13 cellular contexts compared by ENCODE assay signal in the genomic region with DNA sequence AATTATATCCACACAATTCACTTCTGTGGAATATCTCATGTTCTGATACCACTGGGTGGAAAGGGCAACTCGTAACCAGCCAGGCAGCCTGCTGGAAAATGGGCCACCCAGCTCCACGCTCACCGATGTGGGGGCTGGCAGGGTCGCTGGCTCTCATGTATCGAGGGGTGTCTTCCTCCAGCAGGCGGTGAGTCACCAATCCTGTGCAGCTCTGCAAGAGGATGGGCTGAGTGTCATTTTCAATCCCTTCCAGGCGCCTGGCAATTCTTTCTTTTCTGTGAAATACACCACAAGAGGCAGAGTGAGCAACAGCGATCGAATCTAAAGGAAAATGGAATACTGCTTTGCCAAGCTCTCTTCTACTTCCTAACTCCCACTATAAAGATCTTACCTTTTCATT.
DNase-seq lines count a peak whose midpoint lies in the region; ATAC-seq and TF ChIP-seq lines count a peak whose summit lies in the region.
"Had no signal": no experiment of that assay in that cellular context is flagged by ENCODE, and none has a peak within 500 bp of the region (broad histone marks: within the 10 kb centered on the region; RNA-seq: fewer than 3 reads in every experiment).

No MANE protein-coding gene starts in this region.

- H3K27me3 ChIP-seq in SJSA1 (replicated peaks) (no peaks in the 10 kb centered on the region), upper lobe of right lung (no peaks in the 10 kb centered on the region)

- H3K27ac ChIP-seq in SJSA1 (peak overlapping the region; percentile 81), upper lobe of right lung (peak overlapping the region; percentile 7)

- peaks cover 30% of the 10 kb centered on the region for H3K4me1 ChIP-seq in SJSA1 (replicated peaks)
- H3K4me1 ChIP-seq in upper lobe of right lung, result peaks cover 9% of the 10 kb centered on the region

- no peak for DNase-seq in activated T-cell treated with anti-CD3 and anti-CD28 coated beads, Interleukin-2, amount 50 U/mL, for 72 hours
- no peak for DNase-seq in activated T-cell treated with anti-CD3 and anti-CD28 coated beads, Interleukin-2, amount 50 U/mL, for 24 hours
- peak; percentile 62 to 77 for DNase-seq in SJSA1 (ENCODE audit: low read depth in 1 of 2, low spot score in 2 of 2)
- peak; percentile 21 for DNase-seq in fibroblast of villous mesenchyme (ENCODE audit: low read depth)
- no peak for DNase-seq in upper lobe of right lung
- DNase-seq in activated T-cell treated with anti-CD3 and anti-CD28 coated beads for 4 hours, result no peak
- DNase-seq: activated CD4-positive, alpha-beta T cell treated with anti-CD3 and anti-CD28 coated beads for 48 hours; activated naive CD8-positive, alpha-beta T cell treated with anti-CD3 and anti-CD28 coated beads, Interleukin-2, amount 50 U/mL, for 24 hours; NCI-H1694 treated with DMSO at 0.1 percent for 48 hours; RPMI8226; stimulated activated CD4-positive, alpha-beta T cell treated with anti-CD3 and anti-CD28 coated beads, Interleukin-1b, Interleukin-23, amount 100 ng/mL, for 48 hours had no signal

- no peaks in the 10 kb centered on the region for H3K9me3 ChIP-seq in SJSA1 (replicated peaks)
- H3K9me3 ChIP-seq in upper lobe of right lung, result no peaks in the 10 kb centered on the region

- H3K4me3 Mint-ChIP-seq in activated T-cell treated with anti-CD3 and anti-CD28 coated beads, Interleukin-2, amount 50 U/mL, for 72 hours, result no peak overlapping the region
- H3K4me3 Mint-ChIP-seq in activated T-cell treated with anti-CD3 and anti-CD28 coated beads, Interleukin-2, amount 50 U/mL, for 24 hours, result no peak overlapping the region
- H3K4me3 Mint-ChIP-seq: activated naive CD8-positive, alpha-beta T cell treated with anti-CD3 and anti-CD28 coated beads, Interleukin-2, amount 50 U/mL, for 24 hours had no signal

- intact Hi-C loops in upper lobe of right lung (cut with DNase I), result no loop called here

- H3K27ac Mint-ChIP-seq in activated T-cell treated with anti-CD3 and anti-CD28 coated beads, Interleukin-2, amount 50 U/mL, for 72 hours, result peak overlapping the region; percentile 32
- H3K27ac Mint-ChIP-seq in activated T-cell treated with anti-CD3 and anti-CD28 coated beads, Interleukin-2, amount 50 U/mL, for 24 hours, result no peak overlapping the region
- H3K27ac Mint-ChIP-seq: activated naive CD8-positive, alpha-beta T cell treated with anti-CD3 and anti-CD28 coated beads, Interleukin-2, amount 50 U/mL, for 24 hours had no signal

- no peaks in the 10 kb centered on the region for H3K4me1 Mint-ChIP-seq in activated T-cell treated with anti-CD3 and anti-CD28 coated beads, Interleukin-2, amount 50 U/mL, for 72 hours (ENCODE audit: low read depth)
- peaks cover 10% of the 10 kb centered on the region for H3K4me1 Mint-ChIP-seq in activated T-cell treated with anti-CD3 and anti-CD28 coated beads, Interleukin-2, amount 50 U/mL, for 24 hours (ENCODE audit: low read depth)

- ATAC-seq in activated T-cell treated with anti-CD3 and anti-CD28 coated beads, Interleukin-2, amount 50 U/mL, for 72 hours (replicated peaks in 1 of 2), result no peak
- ATAC-seq in upper lobe of right lung (peak; percentile 48), HG03571 (IDR thresholded peaks at IDR 0.05; ENCODE audit: unreplicated experiment) (no peak), HG03175 (IDR thresholded peaks at IDR 0.05; ENCODE audit: unreplicated experiment) (no peak)
- ATAC-seq: activated naive CD8-positive, alpha-beta T cell treated with anti-CD3 and anti-CD28 coated beads, Interleukin-2, amount 50 U/mL, for 24 hours had no signal

- TF ChIP-seq CTCF in fibroblast of villous mesenchyme (IDR thresholded peaks at IDR 0.05; ENCODE audit: insufficient read depth, low read depth, low read length) (peak; percentile 8), upper lobe of right lung (IDR thresholded peaks at IDR 0.05) (no peak)

- H3K9me3 Mint-ChIP-seq in activated T-cell treated with anti-CD3 and anti-CD28 coated beads, Interleukin-2, amount 50 U/mL, for 72 hours, result no peaks in the 10 kb centered on the region
- H3K9me3 Mint-ChIP-seq in activated T-cell treated with anti-CD3 and anti-CD28 coated beads, Interleukin-2, amount 50 U/mL, for 24 hours, result no peaks in the 10 kb centered on the region
- H3K9me3 Mint-ChIP-seq: activated naive CD8-positive, alpha-beta T cell treated with anti-CD3 and anti-CD28 coated beads, Interleukin-2, amount 50 U/mL, for 24 hours had no signal

- H3K4me3 ChIP-seq in SJSA1, result no peak overlapping the region
- no peak overlapping the region for H3K4me3 ChIP-seq in fibroblast of villous mesenchyme (ENCODE audit: low read depth, low read length)
- no peak overlapping the region for H3K4me3 ChIP-seq in upper lobe of right lung

- H3K36me3 ChIP-seq in SJSA1 (peaks cover 9% of the 10 kb centered on the region), upper lobe of right lung (peaks cover 34% of the 10 kb centered on the region)

- H3K27me3 Mint-ChIP-seq in activated T-cell treated with anti-CD3 and anti-CD28 coated beads, Interleukin-2, amount 50 U/mL, for 72 hours (ENCODE audit: low read depth), result no peaks in the 10 kb centered on the region
- no peaks in the 10 kb centered on the region for H3K27me3 Mint-ChIP-seq in activated T-cell treated with anti-CD3 and anti-CD28 coated beads, Interleukin-2, amount 50 U/mL, for 24 hours
- H3K27me3 Mint-ChIP-seq: activated naive CD8-positive, alpha-beta T cell treated with anti-CD3 and anti-CD28 coated beads, Interleukin-2, amount 50 U/mL, for 24 hours had no signal

- H3K36me3 Mint-ChIP-seq in activated T-cell treated with anti-CD3 and anti-CD28 coated beads, Interleukin-2, amount 50 U/mL, for 72 hours (ENCODE audit: insufficient read depth in 2 of 2), result peaks cover 3 to 4% of the 10 kb centered on the region in 2 donors
- H3K36me3 Mint-ChIP-seq in activated T-cell treated with anti-CD3 and anti-CD28 coated beads, Interleukin-2, amount 50 U/mL, for 24 hours (ENCODE audit: low read depth), result peaks cover 40% of the 10 kb centered on the region

Comparison
In these comparisons a context has a peak if more than half of its experiments do, and no peak if none do; other contexts are left out.
1. DNase-seq: peak in SJSA1 (2 of 2) and fibroblast of villous mesenchyme (single experiment); none in activated T-cell treated with anti-CD3 and anti-CD28 coated beads, Interleukin-2, amount 50 U/mL, for 72 hours (0 of 2), activated T-cell treated with anti-CD3 and anti-CD28 coated beads, Interleukin-2, amount 50 U/mL, for 24 hours (single experiment), upper lobe of right lung (single experiment) and activated T-cell treated with anti-CD3 and anti-CD28 coated beads for 4 hours (single experiment).